19 cellular contexts compared by ENCODE assay signal in genomic region chrX:139966159-139966558, GRCh38. TPM values are rescaled to one million over a fixed set of nuclear protein-coding genes. Genes with fewer than 3 reads are reported as not detected.
DNase-seq lines count a peak whose midpoint lies in the region; ATAC-seq and TF ChIP-seq lines count a peak whose summit lies in the region.
"Not testable (repeated sequence)": the region's sequence is repeated elsewhere in the genome, so short reads cannot be mapped to it uniquely, and the experiment has no call there.
"Had no signal": no experiment of that assay in that cellular context is flagged by ENCODE, and none has a peak within 500 bp of the region (broad histone marks: within the 10 kb centered on the region; RNA-seq: fewer than 3 reads in every experiment).

No MANE protein-coding gene starts in this region.

- H3K4me3 ChIP-seq in GM23338; LNCaP clone FGC (ENCODE audit: low read depth, low read length); astrocyte of the cerebellum (ENCODE audit: low read depth, low read length): not testable (repeated sequence)

- H3K9me2 ChIP-seq in GM23338 (ENCODE audit: insufficient read depth), result not testable (repeated sequence)

- not testable (repeated sequence) for H3K4me1 ChIP-seq in GM23338 (ENCODE audit: insufficient read depth)

- not testable (repeated sequence) for H3K79me2 ChIP-seq in GM23338 (replicated peaks; ENCODE audit: insufficient read depth)

- H3K27ac Mint-ChIP-seq in GM23338; neural crest cell (ENCODE audit: unreplicated experiment): not testable (repeated sequence)

- H3F3A ChIP-seq in GM23338 (replicated peaks; ENCODE audit: low read depth), result not testable (repeated sequence)

- not testable (repeated sequence) for H3K27me3 Mint-ChIP-seq in GM23338 (ENCODE audit: insufficient read depth, low read depth, poor library complexity)
- H3K27me3 Mint-ChIP-seq in neural crest cell (ENCODE audit: low read depth), result peaks cover 14% of the 10 kb centered on the region

- not testable (repeated sequence) for H3K4me2 ChIP-seq in GM23338

- not testable (repeated sequence) for H2AFZ ChIP-seq in GM23338

- ATAC-seq in GM23338, result not testable (repeated sequence)

- not testable (repeated sequence) for H3K4me3 Mint-ChIP-seq in GM23338, neural crest cell

- H3K27ac ChIP-seq in GM23338 (ENCODE audit: low read depth), result not testable (repeated sequence)

- not testable (repeated sequence) for H4K20me1 ChIP-seq in GM23338 (replicated peaks; ENCODE audit: insufficient read depth)

- TF ChIP-seq POLR2A in erythroblast (IDR thresholded peaks at IDR 0.05; ENCODE audit: low read length), result not testable (repeated sequence)

- H3K9me3 Mint-ChIP-seq in GM23338, neural crest cell: not testable (repeated sequence)

- not testable (repeated sequence) for H3K4me1 Mint-ChIP-seq in GM23338, neural crest cell

- H3K27me3 ChIP-seq in GM23338 (ENCODE audit: insufficient read depth), result not testable (repeated sequence)

- not testable (repeated sequence) for H3K36me3 Mint-ChIP-seq in GM23338 (ENCODE audit: low read depth); neural crest cell (ENCODE audit: low read depth)

- DNase-seq in DMS53 (lab: John Stamatoyannopoulos, UW) (peak; percentile 33), SK-MEL-5 (ENCODE audit: low read depth, low spot score) (peak; percentile 4), erythroblast (lab: John Stamatoyannopoulos, UW) (peak; percentile 0)
- not testable (repeated sequence) for DNase-seq in GM23338 (ENCODE audit: low spot score); LNCaP clone FGC (ENCODE audit: low read depth); astrocyte of the cerebellum (ENCODE audit: low read depth); neural crest cell (ENCODE audit: low read depth, low spot score)

- not testable (repeated sequence) for H3K36me3 ChIP-seq in GM23338 (ENCODE audit: insufficient read depth)

- TF ChIP-seq CTCF in GM23338 (conservative IDR thresholded peaks at IDR 0.05; ENCODE audit: low read depth in 2 of 2), result peak; percentile 55 to 61
- TF ChIP-seq CTCF in LNCaP clone FGC (IDR thresholded peaks at IDR 0.05; ENCODE audit: control insufficient read depth, extremely low read depth, insufficient read depth), result peak; percentile 44
- TF ChIP-seq CTCF in astrocyte of the cerebellum (IDR thresholded peaks at IDR 0.05; ENCODE audit: low read depth, low read length, missing control alignments), result peak; percentile 29
- TF ChIP-seq CTCF in neural crest cell (conservative IDR thresholded peaks at IDR 0.05), result peak; percentile 52

- in situ Hi-C loops in SK-MEL-5 (cut with HindIII; ENCODE audit: low pct_unique_long_range_greater_than_20kb, low sequenced_read_pairs); astrocyte of the cerebellum (cut with HindIII; ENCODE audit: low sequenced_read_pairs): not testable (repeated sequence)

RNA-seq across cellular contexts. Expression of gene CXorf66, which starts 0.8 kb away (rescaled TPM):
- not detected in 2 replicates for total RNA-seq in GM23338 (2014; rRNA removed; shearing (Covaris generic))
- not detected in 2 replicates for polyA plus RNA-seq in GM23338 (2016; fragmentation: Nextera tagmentation; extraction: Ambion mirVana)
- total RNA-seq in SK-MEL-5 (2014; rRNA removed; shearing (Covaris generic)), result not detected in 2 replicates
- not detected in 2 replicates for polyA plus RNA-seq in SK-MEL-5 (2015; cell fraction: cytosol; rRNA removed)
- polyA plus RNA-seq in SK-MEL-5 (2015; cell fraction: nucleus; rRNA removed), result not detected in 2 replicates
- not detected in 2 replicates for total RNA-seq in neural crest cell
- total RNA-seq: activated CD4-positive, alpha-beta T cell treated with anti-CD3 and anti-CD28 coated beads, Interleukin-2, amount 10 ng/mL, durations not matched to agents 7 days and 5 days; activated CD8-positive, alpha-beta memory T cell treated with anti-CD3 and anti-CD28 coated beads, Interleukin-2, amount 10 ng/mL, durations not matched to agents 7 days and 5 days; CD4-positive, alpha-beta memory T cell; gastrocnemius medialis; HT1080; mammary epithelial cell; mucosa of gallbladder; Right ventricle myocardium inferior; subcutaneous adipose tissue; T-helper 2 cell treated with Interferon-gamma antibody and Interleukin-4, amounts not matched to agents 100 ng/mL and 5 ng/mL, for 36 hours had no signal
- polyA plus RNA-seq: adipose tissue; CD4-positive, alpha-beta memory T cell; esophagus; mammary epithelial cell had no signal

RNA-seq across cellular contexts. Expression of gene ATP11C, which starts 33.3 kb away (rescaled TPM):
- 90.7 and 95.6 TPM in 2 replicates for total RNA-seq in GM23338 (2014; rRNA removed; shearing (Covaris generic))
- polyA plus RNA-seq in GM23338 (2016; fragmentation: Nextera tagmentation; extraction: Ambion mirVana), result 44.0 and 45.7 TPM in 2 replicates
- total RNA-seq in SK-MEL-5 (2014; rRNA removed; shearing (Covaris generic)), result 33.4 and 34.1 TPM in 2 replicates
- polyA plus RNA-seq in SK-MEL-5 (2015; cell fraction: cytosol; rRNA removed), result 15.5 and 23.2 TPM in 2 replicates
- polyA plus RNA-seq in SK-MEL-5 (2015; cell fraction: nucleus; rRNA removed), result 23.1 and 24.6 TPM in 2 replicates
- 26.4 and 30.6 TPM in 2 replicates for total RNA-seq in neural crest cell
